Comparison of ENCODE assay signal across 17 cellular contexts in genomic region chr20:12358655-12359009, GRCh38.
DNase-seq lines count a peak whose midpoint lies in the region; ATAC-seq and TF ChIP-seq lines count a peak whose summit lies in the region.
"Had no signal": no experiment of that assay in that cellular context is flagged by ENCODE, and none has a peak within 500 bp of the region (broad histone marks: within the 10 kb centered on the region; RNA-seq: fewer than 3 reads in every experiment).

No MANE protein-coding gene starts in this region.

- no peak overlapping the region for H3K4me3 ChIP-seq in PC-3 (ENCODE audit: low read length)
- H3K4me3 ChIP-seq: SJCRH30 had no signal

- DNase-seq in DMS53 (lab: John Stamatoyannopoulos, UW) (peak; percentile 11), DMS53 treated with DMSO at 0.1 percent for 48 hours (lab: John Stamatoyannopoulos, UW; ENCODE audit: unreplicated experiment) (no peak), H4 (ENCODE audit: low spot score) (peak; percentile 10), PC-3 (peak; percentile 31), left colon (no peak), foreskin melanocyte (no peak), SIG-M5 treated with dmso at 0.1 percent for 504 hours (lab: John Stamatoyannopoulos, UW; ENCODE audit: unreplicated experiment) (no peak), DMS79 treated with DMSO at 0.1 percent for 48 hours (lab: John Stamatoyannopoulos, UW) (no peak)
- DNase-seq: HFFc6, IMR-90, Karpas-422, NCI-H1105 treated with DMSO at 0.1 percent for 48 hours, NCI-H187, NCI-H2107 had no signal

- no peaks in the 10 kb centered on the region for H4K20me1 ChIP-seq in PC-3 (ENCODE audit: low read length)

- no TSS peak for BruUV-seq in PC-3 (replicated peaks; lab: Mats Ljungman, UMichigan)

- CTCF ChIA-PET in PC-3 (lab: Charles Lee): no interaction called here

- no peaks in the 10 kb centered on the region; the same call in 1 of the 2 replicates for H3K4me1 ChIP-seq in PC-3 (ENCODE audit: insufficient read depth, low read length)
- H3K4me1 ChIP-seq: SJCRH30 had no signal

- no peak overlapping the region for H2AFZ ChIP-seq in PC-3 (ENCODE audit: low read length)

- peak; percentile 27 for TF ChIP-seq CTCF in PC-3 (conservative IDR thresholded peaks at IDR 0.05; ENCODE audit: low read depth, low read length)

- H3K9ac ChIP-seq in PC-3 (ENCODE audit: low read length): no peak overlapping the region

- H3K79me2 ChIP-seq in PC-3 (ENCODE audit: low read length): no peaks in the 10 kb centered on the region

- ATAC-seq in PC-3 (no peak), left colon (peak; percentile 59)

- H3K36me3 ChIP-seq in PC-3 (ENCODE audit: low read depth, low read length): no peaks in the 10 kb centered on the region
- H3K36me3 ChIP-seq: SJCRH30 had no signal

- no peaks in the 10 kb centered on the region for H3K9me3 ChIP-seq in PC-3 (ENCODE audit: low read length)
- H3K9me3 ChIP-seq: SJCRH30 had no signal

- no peak overlapping the region for H3K27ac ChIP-seq in PC-3 (ENCODE audit: low read length)
- H3K27ac ChIP-seq: 22Rv1, C4-2B, SJCRH30 had no signal

- POLR2A ChIA-PET in PC-3 (lab: Charles Lee; ENCODE audit: unreplicated experiment): no interaction called here

- H3K4me2 ChIP-seq in PC-3 (ENCODE audit: low read length): no peak overlapping the region

- H3K9me2 ChIP-seq in PC-3 (replicated peaks; ENCODE audit: low read length): no peaks in the 10 kb centered on the region

- no peaks in the 10 kb centered on the region for H3K27me3 ChIP-seq in PC-3 (ENCODE audit: low read length)
- H3K27me3 ChIP-seq: SJCRH30 had no signal

- intact Hi-C loops in PC-3 (cut with micrococcal nuclease) (no loop called here), left colon (cut with DNase I, micrococcal nuclease) (no loop called here)

- no peaks in the 10 kb centered on the region for H3F3A ChIP-seq in PC-3 (ENCODE audit: low read length, unreplicated experiment)

Comparison
In these comparisons a context has a peak if more than half of its experiments do, and no peak if none do; other contexts are left out.
1. DNase-seq: peak in DMS53 (single experiment), H4 (single experiment) and PC-3 (single experiment); none in DMS53 treated with DMSO at 0.1 percent for 48 hours (single experiment), left colon (0 of 2), foreskin melanocyte (single experiment), SIG-M5 treated with dmso at 0.1 percent for 504 hours (single experiment) and DMS79 treated with DMSO at 0.1 percent for 48 hours (single experiment).